In genomic region chr2:177078843-177079242, GRCh38 we compare ENCODE assay signal across 33 cellular contexts.
"Had no signal": no experiment of that assay in that cellular context is flagged by ENCODE, and none has a peak within 500 bp of the region (broad histone marks: within the 10 kb centered on the region; RNA-seq: fewer than 3 reads in every experiment).

No MANE protein-coding gene starts in this region.

- H3K9me3 Mint-ChIP-seq: activated CD4-positive, alpha-beta T cell treated with anti-CD3 and anti-CD28 coated beads, Interleukin-2, amount 10 ng/mL, durations not matched to agents 7 days and 5 days; activated CD8-positive, alpha-beta T cell treated with anti-CD3 and anti-CD28 coated beads for 36 hours; activated naive CD8-positive, alpha-beta T cell treated with anti-CD3 and anti-CD28 coated beads, Interleukin-2, amount 50 U/mL, for 24 hours; activated T-cell treated with anti-CD3 and anti-CD28 coated beads, Interleukin-2, amount 50 U/mL, for 4 hours; activated T-helper 17 cell treated with anti-CD3 and anti-CD28 coated beads, Interleukin-2, amount 50 U/mL, for 72 hours; central memory CD8-positive, alpha-beta T cell; memory B cell; natural killer cell treated with Interleukin-12 subunit alpha and Interleukin-12 subunit beta and Interleukin-15 and Interleukin-18, amount 100 ng/mL, for 72 hours had no signal

- FAIRE-seq: bronchial epithelial cell, colon, endometrium, keratinocyte had no signal

- H3K27ac Mint-ChIP-seq: activated CD4-positive, alpha-beta T cell treated with anti-CD3 and anti-CD28 coated beads, Interleukin-2, amount 10 ng/mL, durations not matched to agents 7 days and 5 days; activated CD8-positive, alpha-beta T cell treated with anti-CD3 and anti-CD28 coated beads for 36 hours; activated naive CD8-positive, alpha-beta T cell treated with anti-CD3 and anti-CD28 coated beads, Interleukin-2, amount 50 U/mL, for 24 hours; activated T-helper 17 cell treated with anti-CD3 and anti-CD28 coated beads, Interleukin-2, amount 50 U/mL, for 72 hours; memory B cell; natural killer cell treated with Interleukin-12 subunit alpha and Interleukin-12 subunit beta and Interleukin-15 and Interleukin-18, amount 100 ng/mL, for 72 hours; stimulated activated naive B cell treated with anti-CD40 and anti-IgM and Interleukin-4, amounts not matched to agents 10 μg/mL and 1 μg/mL and 100 μg/mL, for 72 hours; T-helper 17 cell had no signal

- H3K4me3 Mint-ChIP-seq: activated CD4-positive, alpha-beta T cell treated with anti-CD3 and anti-CD28 coated beads, Interleukin-2, amount 10 ng/mL, durations not matched to agents 7 days and 5 days; activated CD8-positive, alpha-beta T cell treated with anti-CD3 and anti-CD28 coated beads for 36 hours; activated naive CD8-positive, alpha-beta T cell treated with anti-CD3 and anti-CD28 coated beads, Interleukin-2, amount 50 U/mL, for 24 hours; activated T-cell treated with anti-CD3 and anti-CD28 coated beads, Interleukin-2, amount 50 U/mL, for 4 hours; activated T-helper 17 cell treated with anti-CD3 and anti-CD28 coated beads, Interleukin-2, amount 50 U/mL, for 72 hours; central memory CD8-positive, alpha-beta T cell; memory B cell; natural killer cell treated with Interleukin-12 subunit alpha and Interleukin-12 subunit beta and Interleukin-15 and Interleukin-18, amount 100 ng/mL, for 72 hours; stimulated activated naive B cell treated with anti-CD40 and anti-IgM and Interleukin-4, amounts not matched to agents 10 μg/mL and 1 μg/mL and 100 μg/mL, for 72 hours; T-helper 17 cell had no signal

- DNase-seq: activated CD4-positive, alpha-beta T cell treated with anti-CD3 and anti-CD28 coated beads, Interleukin-2, amount 10 ng/mL, durations not matched to agents 7 days and 5 days; activated CD4-positive, CD25-positive, alpha-beta regulatory T cell treated with anti-CD3 and anti-CD28 coated beads, Interleukin-2, amount 50 U/mL, for 72 hours; activated CD8-positive, alpha-beta T cell treated with anti-CD3 and anti-CD28 coated beads for 36 hours; activated gamma-delta T cell treated with Interleukin-2 at 50 U/mL for 16 hours; activated naive CD4-positive, alpha-beta T cell treated with anti-CD3 and anti-CD28 coated beads, Interleukin-2, amount 50 U/mL, for 16 hours; activated naive CD8-positive, alpha-beta T cell treated with anti-CD3 and anti-CD28 coated beads, Interleukin-2, amount 50 U/mL, for 24 hours; activated T-cell treated with anti-CD3 and anti-CD28 coated beads, Interleukin-2, amount 50 U/mL, for 4 hours; dermis blood vessel endothelial cell; effector CD4-positive, alpha-beta T cell; esophagus squamous epithelium; glutamatergic neuron; stimulated activated CD4-positive, alpha-beta T cell treated with anti-CD3 and anti-CD28 coated beads, Interleukin-1b, Interleukin-23, amount 100 ng/mL, for 48 hours; stimulated activated CD4-positive, alpha-beta T cell treated with anti-CD3 and anti-CD28 coated beads, Interleukin-4, amount 100 ng/mL, for 4 hours; stimulated activated naive B cell treated with anti-CD40 and anti-IgM and Interleukin-4, amounts not matched to agents 10 μg/mL and 1 μg/mL and 100 μg/mL, for 72 hours; T-helper 17 cell; T1000 had no signal

- H3K9me3 ChIP-seq: esophagus squamous epithelium, gastrocnemius medialis, ovary, prostate gland, stomach, thyroid gland, upper lobe of right lung had no signal

- H3K27ac ChIP-seq: epithelial cell of prostate, esophagus squamous epithelium, gastrocnemius medialis, ovary, prostate gland, thyroid gland, upper lobe of right lung had no signal

- H3K4me2 ChIP-seq: smooth muscle cell had no signal

- H3K4me1 ChIP-seq: gastrocnemius medialis, prostate gland, stomach, thyroid gland, upper lobe of right lung had no signal

- H3K4me3 ChIP-seq: esophagus squamous epithelium, gastrocnemius medialis, ovary, prostate gland, smooth muscle cell, stomach, thyroid gland, upper lobe of right lung had no signal

- ATAC-seq: activated CD8-positive, alpha-beta T cell treated with anti-CD3 and anti-CD28 coated beads for 36 hours; activated naive CD8-positive, alpha-beta T cell treated with anti-CD3 and anti-CD28 coated beads, Interleukin-2, amount 50 U/mL, for 24 hours; activated T-cell treated with anti-CD3 and anti-CD28 coated beads, Interleukin-2, amount 50 U/mL, for 4 hours; activated T-helper 17 cell treated with anti-CD3 and anti-CD28 coated beads, Interleukin-2, amount 50 U/mL, for 72 hours; gastrocnemius medialis; natural killer cell treated with Interleukin-12 subunit alpha and Interleukin-12 subunit beta and Interleukin-15 and Interleukin-18, amount 100 ng/mL, for 72 hours; SK-N-SH treated with all-trans-retinoic acid at 6 μM for 48 hours; stimulated activated naive B cell treated with anti-CD40 and anti-IgM and Interleukin-4, amounts not matched to agents 10 μg/mL and 1 μg/mL and 100 μg/mL, for 72 hours; T-helper 17 cell had no signal

- H3K27me3 ChIP-seq: gastrocnemius medialis, ovary, thyroid gland, upper lobe of right lung had no signal

- H3K36me3 Mint-ChIP-seq: memory B cell; natural killer cell treated with Interleukin-12 subunit alpha and Interleukin-12 subunit beta and Interleukin-15 and Interleukin-18, amount 100 ng/mL, for 72 hours; stimulated activated naive B cell treated with anti-CD40 and anti-IgM and Interleukin-4, amounts not matched to agents 10 μg/mL and 1 μg/mL and 100 μg/mL, for 72 hours had no signal

- H3K4me1 Mint-ChIP-seq: activated CD4-positive, alpha-beta T cell treated with anti-CD3 and anti-CD28 coated beads, Interleukin-2, amount 10 ng/mL, durations not matched to agents 7 days and 5 days; activated naive CD8-positive, alpha-beta T cell treated with anti-CD3 and anti-CD28 coated beads, Interleukin-2, amount 50 U/mL, for 24 hours; central memory CD8-positive, alpha-beta T cell; stimulated activated naive B cell treated with anti-CD40 and anti-IgM and Interleukin-4, amounts not matched to agents 10 μg/mL and 1 μg/mL and 100 μg/mL, for 72 hours had no signal

- H3K36me3 ChIP-seq: esophagus squamous epithelium, gastrocnemius medialis, ovary, prostate gland, stomach, thyroid gland, upper lobe of right lung had no signal
